In genomic region chr5:131475416-131476045, GRCh38 we compare ENCODE assay signal across 20 cellular contexts.
DNase-seq lines count a peak whose midpoint lies in the region; ATAC-seq, FAIRE-seq and TF ChIP-seq lines count a peak whose summit lies in the region.
"Had no signal": no experiment of that assay in that cellular context is flagged by ENCODE, and none has a peak within 500 bp of the region (broad histone marks: within the 10 kb centered on the region; RNA-seq: fewer than 3 reads in every experiment).

No MANE protein-coding gene starts in this region.

- no peak overlapping the region for H3K9ac ChIP-seq in kidney (ENCODE audit: low read length in 2 of 2)
- H3K9ac ChIP-seq: parathyroid adenoma had no signal

- FAIRE-seq in GM19239 (lab: Jason Lieb, UNC) (peak; percentile 48), kidney (lab: Jason Lieb, UNC) (peak; percentile 6)
- FAIRE-seq: GM12878 had no signal

- TF ChIP-seq CTCF in brain microvascular endothelial cell (IDR thresholded peaks at IDR 0.05; ENCODE audit: low read depth, low read length, missing control alignments), result no peak
- TF ChIP-seq CTCF in kidney (IDR thresholded peaks at IDR 0.05; ENCODE audit: borderline replicate concordance, extremely low read depth, insufficient read depth), result no peak
- no peak for TF ChIP-seq CTCF in GM10266 (IDR thresholded peaks at IDR 0.05; ENCODE audit: control insufficient read depth, insufficient read depth, low read depth, missing control alignments)

- H3K36me3 ChIP-seq in brain microvascular endothelial cell (replicated peaks), result no peaks in the 10 kb centered on the region
- no peaks in the 10 kb centered on the region for H3K36me3 ChIP-seq in kidney (ENCODE audit: control insufficient read depth in 1 of 2, insufficient read depth in 2 of 2, low read length in 2 of 2)

- H3K4me3 ChIP-seq in brain microvascular endothelial cell (ENCODE audit: low read depth, low read length) (no peak overlapping the region), kidney (ENCODE audit: low read length in 2 of 2) (no peak overlapping the region)
- H3K4me3 ChIP-seq: body of pancreas, GM12878 had no signal

- H3K27ac ChIP-seq in brain microvascular endothelial cell, result peak overlapping the region; percentile 66
- H3K27ac ChIP-seq in kidney (ENCODE audit: low read depth in 2 of 2, low read length in 2 of 2), result no peak overlapping the region
- H3K27ac ChIP-seq: body of pancreas, epithelial cell of prostate, parathyroid adenoma had no signal

- no peaks in the 10 kb centered on the region for H3K9me3 ChIP-seq in kidney (ENCODE audit: control insufficient read depth in 1 of 2, low read length in 2 of 2)
- H3K9me3 ChIP-seq: body of pancreas had no signal

- no peaks in the 10 kb centered on the region for H3K27me3 ChIP-seq in brain microvascular endothelial cell (replicated peaks)
- H3K27me3 ChIP-seq: body of pancreas had no signal

- ATAC-seq in GM19328 (IDR thresholded peaks at IDR 0.05; ENCODE audit: unreplicated experiment), result no peak
- ATAC-seq: activated CD4-positive, alpha-beta T cell treated with anti-CD3 and anti-CD28 coated beads for 36 hours; body of pancreas; GM12878; left ventricle myocardium superior had no signal

- peak; percentile 22 for DNase-seq in AG08395 (ENCODE audit: low spot score)
- no peak for DNase-seq in GM19239 (ENCODE audit: insufficient read length, low spot score)
- no peak for DNase-seq in brain microvascular endothelial cell
- no peak for DNase-seq in kidney
- DNase-seq in NOMO-1 treated with DMSO at 0.1 percent for 48 hours (lab: John Stamatoyannopoulos, UW; ENCODE audit: unreplicated experiment), result no peak
- DNase-seq in HUDEP-2 (lab: John Stamatoyannopoulos, UW; ENCODE audit: unreplicated experiment in 76 of 76), result no peak
- no peak for DNase-seq in GM10266 (ENCODE audit: extremely low spot score)
- DNase-seq: activated CD4-positive, alpha-beta T cell treated with anti-CD3 and anti-CD28 coated beads for 36 hours; activated gamma-delta T cell; body of pancreas; COR-L47; cortex of kidney; left ventricle myocardium superior; NCI-H1092 treated with DMSO at 0.1 percent for 48 hours; stimulated activated CD4-positive, alpha-beta T cell treated with anti-CD3 and anti-CD28 coated beads, Interleukin-2, amount 100 ng/mL, for 24 hours; T1000 had no signal

- in situ Hi-C loops in brain microvascular endothelial cell (cut with HindIII; ENCODE audit: low pct_ligation_motif_present, low sequenced_read_pairs), result no loop called here

- intact Hi-C loops in kidney (cut with DNase I), result no loop called here

- no peaks in the 10 kb centered on the region for H3K4me1 ChIP-seq in kidney (ENCODE audit: control insufficient read depth in 1 of 2, insufficient read depth in 1 of 2, low read depth in 1 of 2, low read length in 2 of 2)
- H3K4me1 ChIP-seq: body of pancreas, parathyroid adenoma had no signal
